In the genomic region with DNA sequence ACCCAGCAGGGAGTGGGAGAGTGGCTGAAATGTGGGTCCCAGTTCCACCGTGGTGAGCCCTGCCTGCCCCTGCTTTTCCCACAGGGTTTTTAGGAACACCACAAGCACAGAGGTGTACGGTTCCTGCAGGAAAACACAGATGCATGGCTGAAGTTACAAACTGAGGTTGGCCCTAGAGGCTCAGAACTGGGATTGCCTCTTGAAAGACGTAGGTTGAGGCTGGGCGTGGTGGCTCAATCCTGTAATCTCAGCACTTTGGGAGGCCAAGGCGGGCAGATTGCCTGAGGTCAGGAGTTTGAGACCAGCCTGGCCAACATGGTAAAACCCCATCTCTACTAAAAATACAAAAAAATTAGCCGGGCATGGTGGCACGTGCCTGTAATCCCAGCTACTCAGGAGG, we compare ENCODE assay signal across 3 cellular contexts.
A peak's percentile ranks its signal among the peaks of the same experiment; 100 is the strongest.
DNase-seq lines count a peak whose midpoint lies in the region; ATAC-seq and TF ChIP-seq lines count a peak whose summit lies in the region.
"Not testable (repeated sequence)": the region's sequence is repeated elsewhere in the genome, so short reads cannot be mapped to it uniquely, and the experiment has no call there.

No MANE protein-coding gene starts in this region.

- 80% methylated on average over 2 of the region's 7 CpGs; no CpG with 5 or more reads in 1 of the 2 experiments for WGBS in IMR-90 (ENCODE audit: extremely low coverage in 2 of 2, insufficient read length in 1 of 2), 2 experiments

- not testable (repeated sequence) for H2AK9ac ChIP-seq in IMR-90 (replicated peaks; ENCODE audit: low read depth, low read length, poor library complexity)

- H3K4me1 ChIP-seq in IMR-90 (ENCODE audit: control insufficient read depth, insufficient read depth, low read length) = not testable (repeated sequence)

- not testable (repeated sequence) for H4K8ac ChIP-seq in IMR-90 (ENCODE audit: low read depth in 2 of 2, low read length in 2 of 2)

- H2BK120ac ChIP-seq in IMR-90 (ENCODE audit: low read depth, low read length) = not testable (repeated sequence)

- H3K79me1 ChIP-seq in IMR-90 (ENCODE audit: low read depth in 1 of 2, low read length in 2 of 2) = not testable (repeated sequence)

- H3K4me2 ChIP-seq in IMR-90 (ENCODE audit: low read depth, low read length) = not testable (repeated sequence)

- not testable (repeated sequence) for H3K27me3 ChIP-seq in AG04450 (ENCODE audit: control insufficient read depth, insufficient read depth, low read length); IMR-90 (ENCODE audit: control insufficient read depth, insufficient read depth, low read length)

- H2AFZ ChIP-seq in IMR-90 (replicated peaks; ENCODE audit: low read length, poor library complexity) = peak overlapping the region; percentile 23

- H3K9me1 ChIP-seq in IMR-90 (ENCODE audit: insufficient read depth, low read length) = not testable (repeated sequence)

- not testable (repeated sequence) for H4K20me1 ChIP-seq in IMR-90 (ENCODE audit: insufficient read depth, low read length)

- TF ChIP-seq CTCF in AG04450 (IDR thresholded peaks at IDR 0.05; ENCODE audit: low read depth, low read length); IMR-90 (conservative IDR thresholded peaks at IDR 0.05; ENCODE audit: low read depth, low read length): not testable (repeated sequence)

- not testable (repeated sequence) for H2BK20ac ChIP-seq in IMR-90 (ENCODE audit: low read depth, low read length)

- POLR2A ChIA-PET in AG04450 (lab: Yijun Ruan, JAX); IMR-90 (lab: Charles Lee; ENCODE audit: unreplicated experiment): not testable (repeated sequence)

- H3K9ac ChIP-seq in IMR-90 (ENCODE audit: low read depth, low read length) = not testable (repeated sequence)

- peak overlapping the region; percentile 21 for H3K27ac ChIP-seq in AG04450 (ENCODE audit: low read depth, low read length)
- H3K27ac ChIP-seq in IMR-90 (ENCODE audit: insufficient read depth, low read length) = not testable (repeated sequence)

- intact Hi-C loops in IMR-90 (cut with micrococcal nuclease) = not testable (repeated sequence)

- not testable (repeated sequence) for ATAC-seq in IMR-90 (ENCODE audit: low read depth)

- H2AK5ac ChIP-seq in IMR-90 (ENCODE audit: low read depth, low read length) = not testable (repeated sequence)

- H2BK15ac ChIP-seq in IMR-90 (ENCODE audit: low read depth, low read length) = not testable (repeated sequence)

- dilution Hi-C loops in IMR-90 (cut with HindIII; ENCODE audit: low sequenced_read_pairs, unreplicated experiment) = not testable (repeated sequence)

- CTCF ChIA-PET in AG04450 (lab: Charles Lee); IMR-90 (lab: Yijun Ruan, JAX): not testable (repeated sequence)

- not testable (repeated sequence) for TF ChIP-seq POLR2A in IMR-90 (IDR thresholded peaks at IDR 0.05; ENCODE audit: low read depth, low read length)

- H3K14ac ChIP-seq in IMR-90 (replicated peaks; ENCODE audit: low read depth, low read length) = not testable (repeated sequence)

- not testable (repeated sequence) for BruUV-seq in IMR-90 (replicated peaks; lab: Mats Ljungman, UMichigan)

- H3K36me3 ChIP-seq in IMR-90 (ENCODE audit: control insufficient read depth, insufficient read depth, low read length) = not testable (repeated sequence)

- not testable (repeated sequence) for DNase-seq in AG04450 (ENCODE audit: low read depth, low spot score); IMR-90
- peak; percentile 62 for DNase-seq in mesenteric fat pad (ENCODE audit: low spot score)

- not testable (repeated sequence) for H3K4ac ChIP-seq in IMR-90 (ENCODE audit: low read depth, low read length)

- not testable (repeated sequence) for H3K18ac ChIP-seq in IMR-90 (ENCODE audit: low read depth, low read length)

- H3K23ac ChIP-seq in IMR-90 (ENCODE audit: low read depth, low read length) = not testable (repeated sequence)

- H4K5ac ChIP-seq in IMR-90 (ENCODE audit: low read depth, low read length) = not testable (repeated sequence)

- not testable (repeated sequence) for TF ChIP-seq RAD21 in IMR-90 (IDR thresholded peaks at IDR 0.05; ENCODE audit: low read length)

- peaks cover 10% of the 10 kb centered on the region for H3K9me3 ChIP-seq in AG04450 (ENCODE audit: control insufficient read depth, insufficient read depth, low read length)
- not testable (repeated sequence) for H3K9me3 ChIP-seq in IMR-90 (ENCODE audit: control insufficient read depth, insufficient read depth, low read length)

- not testable (repeated sequence) for H3K56ac ChIP-seq in IMR-90 (ENCODE audit: extremely low read depth, insufficient read depth, low read length)

- in situ Hi-C loops in IMR-90 (cut with MboI; ENCODE audit: low sequenced_read_pairs) = not testable (repeated sequence)

- not testable (repeated sequence) for H4K91ac ChIP-seq in IMR-90 (ENCODE audit: insufficient read depth, low read depth, low read length)

- not testable (repeated sequence) for H3K4me3 ChIP-seq in AG04450 (ENCODE audit: low read depth, low read length); IMR-90 (ENCODE audit: insufficient read depth, low read depth, low read length)

- not testable (repeated sequence) for H2BK5ac ChIP-seq in IMR-90 (ENCODE audit: low read depth, low read length, poor library complexity, severe bottlenecking)
